Comparison of ENCODE assay signal across 26 cellular contexts in the genomic region with DNA sequence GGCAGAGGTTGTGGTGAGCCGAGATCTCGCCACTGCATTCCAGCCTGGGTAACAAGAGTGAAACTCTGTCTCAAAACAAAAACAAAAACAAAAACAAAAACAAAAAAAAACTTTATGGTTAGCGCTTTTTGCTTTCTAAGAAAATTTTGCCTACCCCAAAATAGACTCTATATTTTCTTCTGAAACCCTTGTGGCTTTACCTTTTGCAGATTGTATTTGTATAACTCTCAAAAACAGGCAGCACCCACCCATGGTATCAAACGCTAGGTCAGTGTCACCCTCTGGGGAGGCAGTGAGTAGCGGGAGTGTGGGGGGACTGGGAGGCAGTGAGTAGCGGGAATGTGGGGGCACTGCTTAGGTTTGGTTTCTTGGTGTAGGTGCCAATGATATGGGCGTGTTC. TPM values are rescaled to one million over a fixed set of nuclear protein-coding genes. Genes with fewer than 3 reads are reported as not detected.
"Had no signal": no experiment of that assay in that cellular context is flagged by ENCODE, and none has a peak within 500 bp of the region (broad histone marks: within the 10 kb centered on the region; RNA-seq: fewer than 3 reads in every experiment).

No MANE protein-coding gene starts in this region.

- H3K27me3 ChIP-seq: ovary, right lobe of liver, testis had no signal

- H3K4me3 Mint-ChIP-seq: activated CD4-positive, alpha-beta T cell treated with anti-CD3 and anti-CD28 coated beads for 36 hours; activated naive CD8-positive, alpha-beta T cell; central memory CD8-positive, alpha-beta T cell; dendritic cell treated with granulocyte-macrophage colony-stimulating factor and Interleukin-4, amounts not matched to agents 40 ng/mL and 50 ng/mL, for 4 days; endodermal cell; nephron progenitor cell had no signal

- H3K4me3 ChIP-seq: mucosa of descending colon, ovary, right lobe of liver, testis had no signal

- H3K9me3 ChIP-seq: mucosa of descending colon, neutrophil, ovary, right lobe of liver, testis had no signal

- H3K27ac ChIP-seq: neutrophil, ovary, right lobe of liver, testis had no signal

- H3K4me1 ChIP-seq: right lobe of liver, testis had no signal

- ATAC-seq: activated CD4-positive, alpha-beta T cell treated with anti-CD3 and anti-CD28 coated beads for 36 hours; esophagus mucosa; left cardiac atrium; left ventricle myocardium superior; mucosa of descending colon; right lobe of liver had no signal

- DNase-seq: activated CD4-positive, alpha-beta T cell treated with anti-CD3 and anti-CD28 coated beads for 36 hours; activated CD4-positive, CD25-positive, alpha-beta regulatory T cell; activated effector memory CD4-positive, alpha-beta T cell treated with Interleukin-2 at 50 U/mL for 16 hours; activated naive CD4-positive, alpha-beta T cell treated with Interleukin-2 at 50 U/mL for 16 hours; activated T-cell treated with anti-CD3 and anti-CD28 coated beads for 4 hours; anterior cingulate cortex; endodermal cell; foreskin fibroblast; head of caudate nucleus; hippocampal formation; left cardiac atrium; left ventricle myocardium superior; mucosa of descending colon; nephron progenitor cell; ovary; right lobe of liver; stimulated activated CD4-positive, alpha-beta T cell treated with anti-CD3 and anti-CD28 coated beads, Interleukin-2, amount 100 ng/mL, for 48 hours; stimulated activated naive CD4-positive, alpha-beta T cell treated with Interleukin-2 at 50 U/mL for 16 hours; testis had no signal

- H3K36me3 ChIP-seq: neutrophil, ovary, right lobe of liver had no signal

- H3K4me1 Mint-ChIP-seq: activated CD4-positive, alpha-beta T cell treated with anti-CD3 and anti-CD28 coated beads for 36 hours; central memory CD8-positive, alpha-beta T cell; endodermal cell; nephron progenitor cell had no signal

- H3K27ac Mint-ChIP-seq: activated CD4-positive, alpha-beta T cell treated with anti-CD3 and anti-CD28 coated beads for 36 hours; activated naive CD8-positive, alpha-beta T cell; dendritic cell treated with granulocyte-macrophage colony-stimulating factor and Interleukin-4, amounts not matched to agents 40 ng/mL and 50 ng/mL, for 4 days; endodermal cell; nephron progenitor cell; progenitor cell of endocrine pancreas had no signal

- H3K36me3 Mint-ChIP-seq: activated naive CD8-positive, alpha-beta T cell had no signal

- H3K9me3 Mint-ChIP-seq: central memory CD8-positive, alpha-beta T cell; dendritic cell treated with granulocyte-macrophage colony-stimulating factor and Interleukin-4, amounts not matched to agents 40 ng/mL and 50 ng/mL, for 4 days; endodermal cell; nephron progenitor cell had no signal

RNA-seq across cellular contexts. Expression of gene GNG7, which starts 44.9 kb away (rescaled TPM):
- total RNA-seq: myocyte had no signal
